In the genomic region with DNA sequence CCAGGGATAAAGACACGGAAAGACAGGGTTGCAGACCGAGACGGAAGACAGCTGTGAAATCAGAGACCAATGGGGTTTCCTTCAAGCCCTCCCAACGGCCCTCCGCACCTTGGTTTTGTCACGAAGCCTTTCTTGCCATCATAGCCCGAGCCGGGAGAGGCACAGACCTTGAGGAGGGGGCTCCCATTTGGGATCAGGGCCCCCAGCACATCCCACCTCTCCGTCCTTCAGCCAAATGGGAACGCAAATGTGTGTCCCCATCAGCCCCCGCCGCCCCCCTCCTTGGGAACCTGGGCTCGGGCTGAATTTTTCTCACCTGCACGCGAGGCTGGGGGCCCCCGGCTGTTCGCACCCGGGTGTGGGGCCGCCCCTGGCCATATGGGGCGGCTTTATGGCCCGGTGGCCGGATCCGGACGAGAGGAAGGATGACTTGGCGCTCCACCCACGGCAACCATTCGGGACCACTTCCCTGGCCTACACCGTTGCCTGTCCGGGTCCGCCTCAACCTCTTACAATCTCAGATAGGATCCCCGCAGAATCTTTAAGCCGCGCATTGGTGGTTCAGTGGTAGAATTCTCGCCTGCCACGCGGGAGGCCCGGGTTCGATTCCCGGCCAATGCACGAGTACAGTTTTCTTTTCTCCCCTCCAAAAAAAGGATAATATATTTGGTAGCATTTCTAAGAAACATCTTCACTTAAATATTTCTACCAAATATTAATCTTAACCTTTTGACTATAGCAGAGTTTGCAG, we compare ENCODE assay signal across 8 cellular contexts. TPM values are rescaled to one million over a fixed set of nuclear protein-coding genes. Genes with fewer than 3 reads are reported as not detected.
DNase-seq lines count a peak whose midpoint lies in the region; ATAC-seq, FAIRE-seq and TF ChIP-seq lines count a peak whose summit lies in the region.

No MANE protein-coding gene starts in this region.

- no peak for ATAC-seq in GM19023 (IDR thresholded peaks at IDR 0.05; ENCODE audit: unreplicated experiment)

- TF ChIP-seq POLR2A in GM12891 (IDR thresholded peaks at IDR 0.05; ENCODE audit: low read depth, low read length), result no peak
- TF ChIP-seq POLR2A in breast epithelium (IDR thresholded peaks at IDR 0.05), result no peak
- TF ChIP-seq POLR2A in spleen (IDR thresholded peaks at IDR 0.05), result no peak

- DNase-seq in GM12891 (ENCODE audit: insufficient read length, low spot score), result no peak
- peak; percentile 58 for DNase-seq in NCI-H1092 treated with DMSO at 0.1 percent for 48 hours (lab: John Stamatoyannopoulos, UW)
- DNase-seq in WERI-Rb-1, result peak; percentile 80
- DNase-seq in breast epithelium (ENCODE audit: low spot score in 2 of 2), result peak; percentile 88 to 91
- peak; percentile 63 for DNase-seq in iPS-NIHi7 (ENCODE audit: extremely low spot score)
- DNase-seq in spleen, result peak; percentile 89
- DNase-seq in DMS153 (lab: John Stamatoyannopoulos, UW), result no peak

- 0 to 1% (median 1%) methylated on average over 27 to 40 of the region's 40 CpGs for WGBS in spleen, 5 donors

- intact Hi-C loops in breast epithelium (cut with DNase I; ENCODE audit: low total_unique reads) (no loop called here), spleen (cut with DNase I; ENCODE audit: low total_unique reads) (no loop called here)

- H3K9me3 ChIP-seq in WERI-Rb-1 (ENCODE audit: severe bottlenecking), result no peaks in the 10 kb centered on the region
- H3K9me3 ChIP-seq in breast epithelium, result no peaks in the 10 kb centered on the region
- no peaks in the 10 kb centered on the region for H3K9me3 ChIP-seq in spleen

- TF ChIP-seq CTCF in WERI-Rb-1 (IDR thresholded peaks at IDR 0.05; ENCODE audit: low read depth, low read length) (no peak), breast epithelium (IDR thresholded peaks at IDR 0.05) (peak in 1 of 3 donors; percentile 9), spleen (IDR thresholded peaks at IDR 0.05 in 8 of 11, conservative IDR thresholded peaks at IDR 0.05 in 3 of 11) (no peak)

- H3K4me3 ChIP-seq in WERI-Rb-1 (ENCODE audit: low read depth, low read length), result peak overlapping the region; percentile 56
- H3K4me3 ChIP-seq in breast epithelium, result peak overlapping the region; percentile 56 to 83 (median 66)
- peak overlapping the region; percentile 49 to 86 (median 61) for H3K4me3 ChIP-seq in spleen

- FAIRE-seq in GM12891 (lab: Jason Lieb, UNC), result peak; percentile 80

- H3K36me3 ChIP-seq in WERI-Rb-1, result no peaks in the 10 kb centered on the region
- H3K36me3 ChIP-seq in breast epithelium, result no peaks in the 10 kb centered on the region
- H3K36me3 ChIP-seq in spleen, result no peaks in the 10 kb centered on the region

- H3K27me3 ChIP-seq in WERI-Rb-1 (ENCODE audit: insufficient read depth, low read depth, severe bottlenecking) (peaks cover 27% of the 10 kb centered on the region), breast epithelium (no peaks in the 10 kb centered on the region), spleen (replicated peaks in 1 of 7) (peaks cover 4 to 100% (median 42%) of the 10 kb centered on the region in 7 donors)

- H3K27ac ChIP-seq in WERI-Rb-1, result no peak overlapping the region
- H3K27ac ChIP-seq in breast epithelium, result peak overlapping the region; percentile 3 to 77
- peak overlapping the region in 4 of 8 donors; percentile 50 to 80 (median 58) for H3K27ac ChIP-seq in spleen

- H3K4me1 ChIP-seq in breast epithelium (peaks cover 15 to 45% of the 10 kb centered on the region in 2 donors), spleen (peaks cover 56 to 74% (median 69%) of the 10 kb centered on the region in 6 donors)

TF ChIP-seq in GM12891, 5 proteins besides CTCF, POLR2A, EP300 and RAD21:
- no peak for TF ChIP-seq PAX5 (IDR thresholded peaks at IDR 0.05; ENCODE audit: insufficient read depth, low read length, severe bottlenecking)
- TF ChIP-seq SPI1 (IDR thresholded peaks at IDR 0.05; ENCODE audit: low read depth, low read length), result peak; percentile 28; the same call in 1 of the 2 replicates

RNA-seq across cellular contexts. Expression of a gene that starts 1.5 kb away (rescaled TPM):
- 0.39 TPM for polyA plus RNA-seq in GM12891 (2012; ENCODE audit: low read depth, missing spikeins)
- not detected for total RNA-seq in breast epithelium
- total RNA-seq in spleen, result under 1 TPM in 2 of 7 donors, not detected in 5; 0.41 to 0.67 TPM
- polyA plus RNA-seq in spleen, result under 1 TPM; 0.04 to 0.53 (median 0.32) TPM

RNA-seq across cellular contexts. Expression of a gene that starts 7.1 kb away (rescaled TPM):
- polyA plus RNA-seq in GM12891 (2012; ENCODE audit: low read depth, missing spikeins), result not detected
- total RNA-seq in breast epithelium (under 1 TPM in 1 of 3 donors, not detected in 2; 0.73 TPM), spleen (not detected)
- polyA plus RNA-seq in spleen, result under 1 TPM in 1 of 3 donors, not detected in 2; 0.03 TPM

RNA-seq across cellular contexts. Expression of a gene that starts 26.8 kb away (rescaled TPM):
- 17.1 TPM for polyA plus RNA-seq in GM12891 (2012; ENCODE audit: low read depth, missing spikeins)
- total RNA-seq in breast epithelium, result 100 to 1,000 TPM in 2 of 3 donors, 10 to 100 TPM in 1; 97.3 to 167 (median 115) TPM
- total RNA-seq in spleen, result 100 to 1,000 TPM in 2 of 7 donors, 10 to 100 TPM in 5; 68.0 to 213 (median 73.5) TPM
- polyA plus RNA-seq in spleen, result 10 to 100 TPM; 12.6 to 83.0 (median 17.5) TPM

RNA-seq across cellular contexts. Expression of a gene that starts 37.4 kb away (rescaled TPM):
- 40.0 TPM for polyA plus RNA-seq in GM12891 (2012; ENCODE audit: low read depth, missing spikeins)
- total RNA-seq in breast epithelium (10 to 100 TPM; 21.8 to 30.2 (median 28.1) TPM), spleen (10 to 100 TPM; 37.5 to 94.8 (median 65.7) TPM)
- 10 to 100 TPM; 38.7 to 57.8 (median 38.8) TPM for polyA plus RNA-seq in spleen

RNA-seq across cellular contexts. Expression of a gene that starts 37.9 kb away (rescaled TPM):
- 0.12 TPM for polyA plus RNA-seq in GM12891 (2012; ENCODE audit: low read depth, missing spikeins)
- total RNA-seq in breast epithelium (not detected), spleen (1 to 10 TPM in 2 of 7 donors, under 1 TPM in 1, not detected in 4; 0.47 to 1.3 (median 1.0) TPM)
- polyA plus RNA-seq in spleen, result under 1 TPM; 0.80 to 0.89 (median 0.83) TPM

Comparison
In these comparisons a context has a peak if more than half of its experiments do, and no peak if none do; other contexts are left out.
1. DNase-seq: peak in NCI-H1092 treated with DMSO at 0.1 percent for 48 hours (single experiment), WERI-Rb-1 (single experiment), breast epithelium (2 of 2), iPS-NIHi7 (single experiment) and spleen (single experiment); none in GM12891 (single experiment) and DMS153 (single experiment).
2. Peak in every context shown above with its lines, with median percentiles within 50 percentile points of each other: H3K4me3 ChIP-seq.